Comparison of ENCODE assay signal across 21 cellular contexts in the genomic region with DNA sequence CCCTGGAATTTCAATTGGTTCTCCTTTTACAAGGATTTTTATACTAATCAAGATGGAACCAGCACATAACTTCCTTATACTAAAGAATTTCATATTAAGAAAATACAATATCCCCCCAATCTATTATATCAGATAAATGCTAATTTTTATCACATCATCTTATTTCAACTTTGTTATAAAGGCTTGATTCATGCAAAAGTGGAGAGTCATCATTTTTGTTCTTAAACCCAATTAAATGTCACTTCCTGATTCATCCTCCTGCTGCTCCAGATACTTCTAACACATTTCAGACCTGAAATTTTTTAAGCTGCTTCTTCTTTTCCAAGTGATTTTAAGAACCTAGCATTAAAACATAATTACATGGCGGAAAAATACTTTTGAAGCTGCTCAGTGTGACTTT.
"Had no signal": no experiment of that assay in that cellular context is flagged by ENCODE, and none has a peak within 500 bp of the region (broad histone marks: within the 10 kb centered on the region; RNA-seq: fewer than 3 reads in every experiment).

No MANE protein-coding gene starts in this region.

- H3K27me3 ChIP-seq: ascending aorta, cardiac muscle cell, colonic mucosa, dorsolateral prefrontal cortex, gastrocnemius medialis, ovary, sigmoid colon, tibial nerve had no signal

- H3K27me3 Mint-ChIP-seq: activated naive CD4-positive, alpha-beta T cell treated with anti-CD3 and anti-CD28 coated beads, Interleukin-2, amount 10 ng/mL, durations not matched to agents 7 days and 5 days had no signal

- H3K36me3 Mint-ChIP-seq: activated naive CD4-positive, alpha-beta T cell treated with anti-CD3 and anti-CD28 coated beads, Interleukin-2, amount 10 ng/mL, durations not matched to agents 7 days and 5 days; activated naive CD8-positive, alpha-beta T cell treated with anti-CD3 and anti-CD28 coated beads, Interleukin-2, amount 10 ng/mL, durations not matched to agents 7 days and 5 days; brain; stimulated activated naive B cell treated with anti-CD40 and anti-IgM and Interleukin-4, amounts not matched to agents 10 μg/mL and 1 μg/mL and 100 μg/mL, for 72 hours; WTC11 had no signal

- H3K4me3 Mint-ChIP-seq: activated CD4-positive, alpha-beta memory T cell treated with anti-CD3 and anti-CD28 coated beads, Interleukin-2, amount 10 ng/mL, durations not matched to agents 7 days and 5 days; activated CD4-positive, alpha-beta T cell treated with anti-CD3 and anti-CD28 coated beads, Interleukin-2, amount 10 ng/mL, durations not matched to agents 7 days and 5 days; activated naive CD4-positive, alpha-beta T cell treated with anti-CD3 and anti-CD28 coated beads, Interleukin-2, amount 10 ng/mL, durations not matched to agents 7 days and 5 days; activated naive CD8-positive, alpha-beta T cell treated with anti-CD3 and anti-CD28 coated beads, Interleukin-2, amount 10 ng/mL, durations not matched to agents 7 days and 5 days; activated T-cell treated with anti-CD3 and anti-CD28 coated beads, Interleukin-2, amount 50 U/mL, for 24 hours; brain; nephron; stimulated activated naive B cell treated with anti-CD40 and anti-IgM and Interleukin-4, amounts not matched to agents 10 μg/mL and 1 μg/mL and 100 μg/mL, for 72 hours; WTC11 had no signal

- DNase-seq: activated gamma-delta T cell had no signal

- H3K9me3 Mint-ChIP-seq: activated CD4-positive, alpha-beta memory T cell treated with anti-CD3 and anti-CD28 coated beads, Interleukin-2, amount 10 ng/mL, durations not matched to agents 7 days and 5 days; activated CD4-positive, alpha-beta T cell treated with anti-CD3 and anti-CD28 coated beads, Interleukin-2, amount 10 ng/mL, durations not matched to agents 7 days and 5 days; activated naive CD4-positive, alpha-beta T cell treated with anti-CD3 and anti-CD28 coated beads, Interleukin-2, amount 10 ng/mL, durations not matched to agents 7 days and 5 days; activated naive CD8-positive, alpha-beta T cell treated with anti-CD3 and anti-CD28 coated beads, Interleukin-2, amount 10 ng/mL, durations not matched to agents 7 days and 5 days; activated T-cell treated with anti-CD3 and anti-CD28 coated beads, Interleukin-2, amount 50 U/mL, for 24 hours; nephron; stimulated activated naive B cell treated with anti-CD40 and anti-IgM and Interleukin-4, amounts not matched to agents 10 μg/mL and 1 μg/mL and 100 μg/mL, for 72 hours had no signal

- H3K4me3 ChIP-seq: ascending aorta, cardiac muscle cell, colonic mucosa, dorsolateral prefrontal cortex, gastrocnemius medialis, mucosa of descending colon, ovary, prostate gland, sigmoid colon, smooth muscle cell, tibial nerve had no signal

- H3K36me3 ChIP-seq: ascending aorta, cardiac muscle cell, colonic mucosa, gastrocnemius medialis, ovary, prostate gland, sigmoid colon, tibial nerve had no signal

- H3K27ac Mint-ChIP-seq: activated CD4-positive, alpha-beta memory T cell treated with anti-CD3 and anti-CD28 coated beads, Interleukin-2, amount 10 ng/mL, durations not matched to agents 7 days and 5 days; activated CD4-positive, alpha-beta T cell treated with anti-CD3 and anti-CD28 coated beads, Interleukin-2, amount 10 ng/mL, durations not matched to agents 7 days and 5 days; activated naive CD4-positive, alpha-beta T cell treated with anti-CD3 and anti-CD28 coated beads, Interleukin-2, amount 10 ng/mL, durations not matched to agents 7 days and 5 days; activated naive CD8-positive, alpha-beta T cell treated with anti-CD3 and anti-CD28 coated beads, Interleukin-2, amount 10 ng/mL, durations not matched to agents 7 days and 5 days; activated T-cell treated with anti-CD3 and anti-CD28 coated beads, Interleukin-2, amount 50 U/mL, for 24 hours; nephron; stimulated activated naive B cell treated with anti-CD40 and anti-IgM and Interleukin-4, amounts not matched to agents 10 μg/mL and 1 μg/mL and 100 μg/mL, for 72 hours; WTC11 had no signal

- H3K4me1 ChIP-seq: ascending aorta, colonic mucosa, gastrocnemius medialis, prostate gland had no signal

- H3K4me1 Mint-ChIP-seq: activated CD4-positive, alpha-beta memory T cell treated with anti-CD3 and anti-CD28 coated beads, Interleukin-2, amount 10 ng/mL, durations not matched to agents 7 days and 5 days; activated CD4-positive, alpha-beta T cell treated with anti-CD3 and anti-CD28 coated beads, Interleukin-2, amount 10 ng/mL, durations not matched to agents 7 days and 5 days; activated naive CD4-positive, alpha-beta T cell treated with anti-CD3 and anti-CD28 coated beads, Interleukin-2, amount 10 ng/mL, durations not matched to agents 7 days and 5 days; activated naive CD8-positive, alpha-beta T cell treated with anti-CD3 and anti-CD28 coated beads, Interleukin-2, amount 10 ng/mL, durations not matched to agents 7 days and 5 days; stimulated activated naive B cell treated with anti-CD40 and anti-IgM and Interleukin-4, amounts not matched to agents 10 μg/mL and 1 μg/mL and 100 μg/mL, for 72 hours had no signal

- H3K4me2 ChIP-seq: smooth muscle cell had no signal

- H3K27ac ChIP-seq: ascending aorta, cardiac muscle cell, colonic mucosa, gastrocnemius medialis, ovary, prostate gland, sigmoid colon, tibial nerve had no signal

- H3K9me3 ChIP-seq: ascending aorta, colonic mucosa, gastrocnemius medialis, mucosa of descending colon, ovary, prostate gland, sigmoid colon, tibial nerve had no signal
